ENCODE assay signal across 1 cellular context in the genomic region with DNA sequence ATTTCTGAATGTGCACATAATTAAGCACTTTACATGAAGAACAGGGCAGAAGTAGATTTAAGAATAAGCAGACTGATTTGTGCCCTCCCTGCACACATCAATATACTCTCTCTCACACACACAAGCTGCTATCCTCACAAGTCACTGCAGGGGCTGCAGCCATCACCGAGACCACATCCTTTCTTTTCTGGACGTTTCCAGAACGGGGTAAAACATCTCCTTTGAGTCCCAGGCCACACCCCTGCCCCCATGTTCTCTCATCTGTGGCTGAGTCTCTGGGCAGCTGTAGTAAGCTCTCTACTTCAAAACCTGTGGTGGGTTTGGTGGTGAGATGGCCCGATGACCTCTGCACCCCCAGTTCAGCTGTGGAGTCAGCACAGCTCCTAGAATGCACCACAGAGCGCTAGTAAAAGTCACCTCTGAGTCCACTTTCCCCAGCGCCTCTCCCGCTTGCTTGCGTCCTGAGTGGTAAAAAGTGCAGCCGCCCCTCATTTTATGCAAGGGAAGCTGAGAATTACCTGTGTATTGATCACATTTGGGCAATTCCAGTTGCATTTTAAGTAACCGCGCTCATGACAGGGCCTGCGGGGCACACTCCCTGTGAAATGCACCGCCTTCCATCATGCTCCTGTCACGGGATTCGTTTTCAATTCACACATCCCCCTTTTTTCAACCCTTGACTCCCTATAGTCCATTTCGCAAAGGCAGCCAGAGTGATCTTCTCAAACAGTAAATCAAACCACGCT.
TF ChIP-seq lines count a peak whose summit lies in the region.

No MANE protein-coding gene starts in this region.

TF ChIP-seq in GM12878, 131 proteins besides CTCF, POLR2A, EP300 and RAD21 (continued from another document):
- no peak for TF ChIP-seq ZSCAN29 (IDR thresholded peaks at IDR 0.05)
- no peak for TF ChIP-seq SMARCA5 (IDR thresholded peaks at IDR 0.05)
- TF ChIP-seq SREBF1 (IDR thresholded peaks at IDR 0.05; ENCODE audit: low read length) = no peak
- TF ChIP-seq HCFC1 (IDR thresholded peaks at IDR 0.05; ENCODE audit: low read length) = no peak
- TF ChIP-seq STAT1 (conservative IDR thresholded peaks at IDR 0.05) = no peak
- no peak for TF ChIP-seq SPI1 (IDR thresholded peaks at IDR 0.05; ENCODE audit: borderline replicate concordance, insufficient read depth, low read depth, low read length)
